Comparison of ENCODE assay signal across 1 cellular context in the genomic region with DNA sequence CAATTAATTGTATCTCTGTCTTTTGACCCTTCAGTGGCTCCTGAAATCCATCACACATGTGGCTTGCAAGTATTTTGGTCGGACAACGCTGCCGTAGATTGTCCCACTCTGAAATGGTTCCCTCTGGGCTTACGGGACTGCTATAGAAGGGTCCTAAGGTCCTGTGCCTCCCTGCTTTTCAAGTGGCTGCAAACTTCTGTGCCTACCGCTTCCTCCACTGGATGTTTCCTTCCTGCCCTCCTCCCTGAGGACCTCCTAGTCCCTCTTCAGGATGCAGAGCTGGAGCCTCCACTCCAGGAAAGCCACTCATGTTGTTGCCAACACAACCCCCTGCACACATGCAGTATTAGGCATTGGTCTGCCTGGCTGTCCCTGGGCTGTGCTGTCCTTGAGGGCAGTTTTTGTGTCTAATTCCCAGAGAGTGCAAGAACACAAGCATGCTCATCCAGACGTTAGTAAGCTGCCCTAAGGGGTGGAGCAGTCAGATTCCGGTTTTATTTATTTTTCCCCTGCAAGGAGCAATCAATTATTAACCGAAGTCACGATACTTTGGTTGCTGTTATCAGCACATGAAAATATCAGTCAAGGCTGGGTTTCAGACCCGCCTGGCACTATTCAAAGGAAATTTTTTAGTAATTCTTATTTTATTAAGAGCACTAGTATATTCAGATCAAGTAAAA.
TF ChIP-seq lines count a peak whose summit lies in the region.
"Not testable (repeated sequence)": the region's sequence is repeated elsewhere in the genome, so short reads cannot be mapped to it uniquely, and the experiment has no call there.

No MANE protein-coding gene starts in this region.

TF ChIP-seq in HepG2, 621 proteins besides CTCF, POLR2A, EP300 and RAD21 (continued from another document):
- TF ChIP-seq, protein P1, sequence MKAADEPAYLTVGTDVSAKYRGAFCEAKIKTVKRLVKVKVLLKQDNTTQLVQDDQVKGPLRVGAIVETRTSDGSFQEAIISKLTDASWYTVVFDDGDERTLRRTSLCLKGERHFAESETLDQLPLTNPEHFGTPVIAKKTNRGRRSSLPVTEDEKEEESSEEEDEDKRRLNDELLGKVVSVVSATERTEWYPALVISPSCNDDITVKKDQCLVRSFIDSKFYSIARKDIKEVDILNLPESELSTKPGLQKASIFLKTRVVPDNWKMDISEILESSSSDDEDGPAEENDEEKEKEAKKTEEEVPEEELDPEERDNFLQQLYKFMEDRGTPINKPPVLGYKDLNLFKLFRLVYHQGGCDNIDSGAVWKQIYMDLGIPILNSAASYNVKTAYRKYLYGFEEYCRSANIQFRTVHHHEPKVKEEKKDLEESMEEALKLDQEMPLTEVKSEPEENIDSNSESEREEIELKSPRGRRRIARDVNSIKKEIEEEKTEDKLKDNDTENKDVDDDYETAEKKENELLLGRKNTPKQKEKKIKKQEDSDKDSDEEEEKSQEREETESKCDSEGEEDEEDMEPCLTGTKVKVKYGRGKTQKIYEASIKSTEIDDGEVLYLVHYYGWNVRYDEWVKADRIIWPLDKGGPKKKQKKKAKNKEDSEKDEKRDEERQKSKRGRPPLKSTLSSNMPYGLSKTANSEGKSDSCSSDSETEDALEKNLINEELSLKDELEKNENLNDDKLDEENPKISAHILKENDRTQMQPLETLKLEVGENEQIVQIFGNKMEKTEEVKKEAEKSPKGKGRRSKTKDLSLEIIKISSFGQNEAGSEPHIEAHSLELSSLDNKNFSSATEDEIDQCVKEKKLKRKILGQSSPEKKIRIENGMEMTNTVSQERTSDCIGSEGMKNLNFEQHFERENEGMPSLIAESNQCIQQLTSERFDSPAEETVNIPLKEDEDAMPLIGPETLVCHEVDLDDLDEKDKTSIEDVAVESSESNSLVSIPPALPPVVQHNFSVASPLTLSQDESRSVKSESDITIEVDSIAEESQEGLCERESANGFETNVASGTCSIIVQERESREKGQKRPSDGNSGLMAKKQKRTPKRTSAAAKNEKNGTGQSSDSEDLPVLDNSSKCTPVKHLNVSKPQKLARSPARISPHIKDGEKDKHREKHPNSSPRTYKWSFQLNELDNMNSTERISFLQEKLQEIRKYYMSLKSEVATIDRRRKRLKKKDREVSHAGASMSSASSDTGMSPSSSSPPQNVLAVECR (CRISPR knock-in tag; IDR thresholded peaks at IDR 0.05; ENCODE audit: borderline replicate concordance): 0 out of 2 replicates have a peak, but pooled peaks have one; percentile 38
- TF ChIP-seq HOXA3 (CRISPR knock-in tag; IDR thresholded peaks at IDR 0.05) (peak; percentile 88), ELF1 (CRISPR knock-in tag; IDR thresholded peaks at IDR 0.05) (0 out of 2 replicates have a peak, but pooled peaks have one; percentile 26), THAP11 (CRISPR knock-in tag; IDR thresholded peaks at IDR 0.05) (peak; percentile 93), ZZZ3 (CRISPR knock-in tag; IDR thresholded peaks at IDR 0.05; ENCODE audit: borderline replicate concordance) (peak; percentile 74; the same call in 1 of the 2 replicates), JUND (CRISPR knock-in tag; IDR thresholded peaks at IDR 0.05) (peak; percentile 68; the same call in 1 of the 2 replicates), SOX5 (CRISPR knock-in tag; IDR thresholded peaks at IDR 0.05; ENCODE audit: borderline replicate concordance) (peak; percentile 40; the same call in 1 of the 2 replicates), NRL (CRISPR knock-in tag; IDR thresholded peaks at IDR 0.05; ENCODE audit: borderline replicate concordance) (0 out of 2 replicates have a peak, but pooled peaks have one; percentile 63), BRD4 (CRISPR knock-in tag; IDR thresholded peaks at IDR 0.05) (peak; percentile 98), SAP130 (CRISPR knock-in tag; IDR thresholded peaks at IDR 0.05; ENCODE audit: low read depth) (peak; percentile 85), ZNF644 (CRISPR knock-in tag; IDR thresholded peaks at IDR 0.05; ENCODE audit: low read depth) (peak; percentile 53; the same call in 1 of the 2 replicates), NFKBIZ (CRISPR knock-in tag; IDR thresholded peaks at IDR 0.05) (0 out of 2 replicates have a peak, but pooled peaks have one; percentile 68), REPIN1 (CRISPR knock-in tag; IDR thresholded peaks at IDR 0.05; ENCODE audit: borderline replicate concordance, low read depth) (peak; percentile 79; the same call in 1 of the 2 replicates), PHF21A (CRISPR knock-in tag; IDR thresholded peaks at IDR 0.05) (0 out of 2 replicates have a peak, but pooled peaks have one; percentile 20), ZNF780A (CRISPR knock-in tag; IDR thresholded peaks at IDR 0.05) (0 out of 2 replicates have a peak, but pooled peaks have one; percentile 63), KDM2A (CRISPR knock-in tag; IDR thresholded peaks at IDR 0.05; ENCODE audit: borderline replicate concordance, low read depth) (peak; percentile 51), RCOR2 (CRISPR knock-in tag; IDR thresholded peaks at IDR 0.05) (peak; percentile 49; the same call in 1 of the 2 replicates), SP1 (CRISPR knock-in tag; IDR thresholded peaks at IDR 0.05) (peak; percentile 73), ZBTB21 (CRISPR knock-in tag; IDR thresholded peaks at IDR 0.05) (peak; percentile 38; the same call in 1 of the 2 replicates), PHF8 (CRISPR knock-in tag; IDR thresholded peaks at IDR 0.05) (peak; percentile 57), HDAC2 (CRISPR knock-in tag; IDR thresholded peaks at IDR 0.05) (peak; percentile 74; the same call in 1 of the 2 replicates), ZKSCAN8 (CRISPR knock-in tag; IDR thresholded peaks at IDR 0.05; ENCODE audit: borderline replicate concordance) (peak; percentile 76; the same call in 1 of the 2 replicates), KDM3A (CRISPR knock-in tag; IDR thresholded peaks at IDR 0.05; ENCODE audit: low read depth) (peak; percentile 56; the same call in 1 of the 2 replicates), NONO (CRISPR knock-in tag; conservative IDR thresholded peaks at IDR 0.05) (peak; percentile 59)
- TF ChIP-seq, protein P2, sequence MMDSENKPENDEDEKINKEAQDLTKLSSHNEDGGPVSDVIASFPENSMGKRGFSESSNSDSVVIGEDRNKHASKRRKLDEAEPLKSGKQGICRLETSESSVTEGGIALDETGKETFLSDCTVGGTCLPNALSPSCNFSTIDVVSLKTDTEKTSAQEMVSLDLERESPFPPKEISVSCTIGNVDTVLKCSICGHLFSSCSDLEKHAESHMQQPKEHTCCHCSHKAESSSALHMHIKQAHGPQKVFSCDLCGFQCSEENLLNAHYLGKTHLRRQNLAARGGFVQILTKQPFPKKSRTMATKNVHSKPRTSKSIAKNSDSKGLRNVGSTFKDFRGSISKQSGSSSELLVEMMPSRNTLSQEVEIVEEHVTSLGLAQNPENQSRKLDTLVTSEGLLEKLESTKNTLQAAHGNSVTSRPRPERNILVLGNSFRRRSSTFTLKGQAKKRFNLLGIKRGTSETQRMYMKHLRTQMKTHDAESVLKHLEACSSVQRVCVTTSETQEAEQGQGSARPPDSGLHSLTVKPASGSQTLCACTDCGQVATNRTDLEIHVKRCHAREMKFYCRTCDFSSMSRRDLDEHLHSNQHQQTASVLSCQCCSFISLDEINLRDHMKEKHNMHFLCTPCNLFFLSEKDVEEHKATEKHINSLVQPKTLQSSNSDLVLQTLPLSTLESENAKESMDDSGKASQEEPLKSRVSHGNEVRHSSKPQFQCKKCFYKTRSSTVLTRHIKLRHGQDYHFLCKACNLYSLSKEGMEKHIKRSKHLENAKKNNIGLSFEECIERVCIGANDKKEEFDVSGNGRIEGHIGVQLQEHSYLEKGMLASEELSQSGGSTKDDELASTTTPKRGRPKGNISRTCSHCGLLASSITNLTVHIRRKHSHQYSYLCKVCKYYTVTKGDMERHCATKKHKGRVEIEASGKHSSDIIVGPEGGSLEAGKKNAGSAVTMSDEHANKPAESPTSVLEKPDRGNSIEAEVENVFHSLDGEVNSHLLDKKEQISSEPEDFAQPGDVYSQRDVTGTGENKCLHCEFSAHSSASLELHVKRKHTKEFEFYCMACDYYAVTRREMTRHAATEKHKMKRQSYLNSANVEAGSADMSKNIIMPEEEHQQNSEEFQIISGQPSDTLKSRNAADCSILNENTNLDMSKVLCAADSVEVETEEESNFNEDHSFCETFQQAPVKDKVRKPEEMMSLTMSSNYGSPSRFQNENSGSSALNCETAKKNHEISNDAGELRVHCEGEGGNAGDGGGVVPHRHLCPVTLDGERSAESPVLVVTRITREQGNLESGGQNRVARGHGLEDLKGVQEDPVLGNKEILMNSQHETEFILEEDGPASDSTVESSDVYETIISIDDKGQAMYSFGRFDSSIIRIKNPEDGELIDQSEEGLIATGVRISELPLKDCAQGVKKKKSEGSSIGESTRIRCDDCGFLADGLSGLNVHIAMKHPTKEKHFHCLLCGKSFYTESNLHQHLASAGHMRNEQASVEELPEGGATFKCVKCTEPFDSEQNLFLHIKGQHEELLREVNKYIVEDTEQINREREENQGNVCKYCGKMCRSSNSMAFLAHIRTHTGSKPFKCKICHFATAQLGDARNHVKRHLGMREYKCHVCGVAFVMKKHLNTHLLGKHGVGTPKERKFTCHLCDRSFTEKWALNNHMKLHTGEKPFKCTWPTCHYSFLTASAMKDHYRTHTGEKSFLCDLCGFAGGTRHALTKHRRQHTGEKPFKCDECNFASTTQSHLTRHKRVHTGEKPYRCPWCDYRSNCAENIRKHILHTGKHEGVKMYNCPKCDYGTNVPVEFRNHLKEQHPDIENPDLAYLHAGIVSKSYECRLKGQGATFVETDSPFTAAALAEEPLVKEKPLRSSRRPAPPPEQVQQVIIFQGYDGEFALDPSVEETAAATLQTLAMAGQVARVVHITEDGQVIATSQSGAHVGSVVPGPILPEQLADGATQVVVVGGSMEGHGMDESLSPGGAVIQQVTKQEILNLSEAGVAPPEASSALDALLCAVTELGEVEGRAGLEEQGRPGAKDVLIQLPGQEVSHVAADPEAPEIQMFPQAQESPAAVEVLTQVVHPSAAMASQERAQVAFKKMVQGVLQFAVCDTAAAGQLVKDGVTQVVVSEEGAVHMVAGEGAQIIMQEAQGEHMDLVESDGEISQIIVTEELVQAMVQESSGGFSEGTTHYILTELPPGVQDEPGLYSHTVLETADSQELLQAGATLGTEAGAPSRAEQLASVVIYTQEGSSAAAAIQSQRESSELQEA (CRISPR knock-in tag; IDR thresholded peaks at IDR 0.05; ENCODE audit: not compliant biosample characterization): peak; percentile 40
- TF ChIP-seq, protein P3, sequence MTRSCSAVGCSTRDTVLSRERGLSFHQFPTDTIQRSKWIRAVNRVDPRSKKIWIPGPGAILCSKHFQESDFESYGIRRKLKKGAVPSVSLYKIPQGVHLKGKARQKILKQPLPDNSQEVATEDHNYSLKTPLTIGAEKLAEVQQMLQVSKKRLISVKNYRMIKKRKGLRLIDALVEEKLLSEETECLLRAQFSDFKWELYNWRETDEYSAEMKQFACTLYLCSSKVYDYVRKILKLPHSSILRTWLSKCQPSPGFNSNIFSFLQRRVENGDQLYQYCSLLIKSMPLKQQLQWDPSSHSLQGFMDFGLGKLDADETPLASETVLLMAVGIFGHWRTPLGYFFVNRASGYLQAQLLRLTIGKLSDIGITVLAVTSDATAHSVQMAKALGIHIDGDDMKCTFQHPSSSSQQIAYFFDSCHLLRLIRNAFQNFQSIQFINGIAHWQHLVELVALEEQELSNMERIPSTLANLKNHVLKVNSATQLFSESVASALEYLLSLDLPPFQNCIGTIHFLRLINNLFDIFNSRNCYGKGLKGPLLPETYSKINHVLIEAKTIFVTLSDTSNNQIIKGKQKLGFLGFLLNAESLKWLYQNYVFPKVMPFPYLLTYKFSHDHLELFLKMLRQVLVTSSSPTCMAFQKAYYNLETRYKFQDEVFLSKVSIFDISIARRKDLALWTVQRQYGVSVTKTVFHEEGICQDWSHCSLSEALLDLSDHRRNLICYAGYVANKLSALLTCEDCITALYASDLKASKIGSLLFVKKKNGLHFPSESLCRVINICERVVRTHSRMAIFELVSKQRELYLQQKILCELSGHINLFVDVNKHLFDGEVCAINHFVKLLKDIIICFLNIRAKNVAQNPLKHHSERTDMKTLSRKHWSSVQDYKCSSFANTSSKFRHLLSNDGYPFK (CRISPR knock-in tag; IDR thresholded peaks at IDR 0.05; ENCODE audit: borderline replicate concordance): peak; percentile 74; the same call in 1 of the 2 replicates
- TF ChIP-seq, protein P4, sequence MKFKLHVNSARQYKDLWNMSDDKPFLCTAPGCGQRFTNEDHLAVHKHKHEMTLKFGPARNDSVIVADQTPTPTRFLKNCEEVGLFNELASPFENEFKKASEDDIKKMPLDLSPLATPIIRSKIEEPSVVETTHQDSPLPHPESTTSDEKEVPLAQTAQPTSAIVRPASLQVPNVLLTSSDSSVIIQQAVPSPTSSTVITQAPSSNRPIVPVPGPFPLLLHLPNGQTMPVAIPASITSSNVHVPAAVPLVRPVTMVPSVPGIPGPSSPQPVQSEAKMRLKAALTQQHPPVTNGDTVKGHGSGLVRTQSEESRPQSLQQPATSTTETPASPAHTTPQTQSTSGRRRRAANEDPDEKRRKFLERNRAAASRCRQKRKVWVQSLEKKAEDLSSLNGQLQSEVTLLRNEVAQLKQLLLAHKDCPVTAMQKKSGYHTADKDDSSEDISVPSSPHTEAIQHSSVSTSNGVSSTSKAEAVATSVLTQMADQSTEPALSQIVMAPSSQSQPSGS (CRISPR knock-in tag; IDR thresholded peaks at IDR 0.05): peak; percentile 75; the same call in 1 of the 2 replicates
- TF ChIP-seq SP1, NONO (IDR thresholded peaks at IDR 0.05): not testable (repeated sequence)
- TF ChIP-seq, protein P5, sequence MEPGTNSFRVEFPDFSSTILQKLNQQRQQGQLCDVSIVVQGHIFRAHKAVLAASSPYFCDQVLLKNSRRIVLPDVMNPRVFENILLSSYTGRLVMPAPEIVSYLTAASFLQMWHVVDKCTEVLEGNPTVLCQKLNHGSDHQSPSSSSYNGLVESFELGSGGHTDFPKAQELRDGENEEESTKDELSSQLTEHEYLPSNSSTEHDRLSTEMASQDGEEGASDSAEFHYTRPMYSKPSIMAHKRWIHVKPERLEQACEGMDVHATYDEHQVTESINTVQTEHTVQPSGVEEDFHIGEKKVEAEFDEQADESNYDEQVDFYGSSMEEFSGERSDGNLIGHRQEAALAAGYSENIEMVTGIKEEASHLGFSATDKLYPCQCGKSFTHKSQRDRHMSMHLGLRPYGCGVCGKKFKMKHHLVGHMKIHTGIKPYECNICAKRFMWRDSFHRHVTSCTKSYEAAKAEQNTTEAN (CRISPR knock-in tag; conservative IDR thresholded peaks at IDR 0.05): 0 out of 2 replicates have a peak, but pooled peaks have one; percentile 18
- TF ChIP-seq, protein P6, sequence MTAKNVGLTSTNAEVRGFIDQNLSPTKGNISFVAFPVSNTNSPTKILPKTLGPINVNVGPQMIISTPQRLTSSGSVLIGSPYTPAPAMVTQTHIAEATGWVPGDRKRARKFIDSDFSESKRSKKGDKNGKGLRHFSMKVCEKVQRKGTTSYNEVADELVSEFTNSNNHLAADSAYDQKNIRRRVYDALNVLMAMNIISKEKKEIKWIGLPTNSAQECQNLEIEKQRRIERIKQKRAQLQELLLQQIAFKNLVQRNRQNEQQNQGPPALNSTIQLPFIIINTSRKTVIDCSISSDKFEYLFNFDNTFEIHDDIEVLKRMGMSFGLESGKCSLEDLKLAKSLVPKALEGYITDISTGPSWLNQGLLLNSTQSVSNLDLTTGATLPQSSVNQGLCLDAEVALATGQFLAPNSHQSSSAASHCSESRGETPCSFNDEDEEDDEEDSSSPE (CRISPR knock-in tag; IDR thresholded peaks at IDR 0.05): peak; percentile 75
